Comparison of ENCODE assay signal across 15 cellular contexts in genomic region chr18:41974661-41975286, GRCh38. TPM values are rescaled to one million over a fixed set of nuclear protein-coding genes. Genes with fewer than 3 reads are reported as not detected.
DNase-seq lines count a peak whose midpoint lies in the region; ATAC-seq, FAIRE-seq and TF ChIP-seq lines count a peak whose summit lies in the region.
"Had no signal": no experiment of that assay in that cellular context is flagged by ENCODE, and none has a peak within 500 bp of the region (broad histone marks: within the 10 kb centered on the region; RNA-seq: fewer than 3 reads in every experiment).

No MANE protein-coding gene starts in this region.

- FAIRE-seq in kidney (lab: Jason Lieb, UNC), result no peak

- no peak for DNase-seq in activated naive CD4-positive, alpha-beta T cell treated with anti-CD3 and anti-CD28 coated beads, Interleukin-2, amount 10 ng/mL, durations not matched to agents 7 days and 5 days
- DNase-seq in activated naive CD4-positive, alpha-beta T cell treated with Interleukin-2 at 50 U/mL for 16 hours, result no peak
- DNase-seq in astrocyte of the hippocampus (ENCODE audit: low read depth, low spot score) (peak; percentile 36), DMS 273 treated with DMSO at 0.1 percent for 48 hours (lab: John Stamatoyannopoulos, UW) (no peak), breast epithelium (ENCODE audit: low spot score in 2 of 2) (no peak), kidney (no peak)
- DNase-seq in stimulated activated CD8-positive, alpha-beta memory T cell treated with anti-CD3 and anti-CD28 coated beads, Interleukin-4, amount 100 ng/mL, for 48 hours, result peak; percentile 40
- DNase-seq: activated gamma-delta T cell treated with Interleukin-2 at 50 U/mL for 16 hours, gastrocnemius medialis, HCEC 1CT, NCI-H1930, NCI-H748 treated with DMSO at 0.1 percent for 48 hours had no signal

- no peak overlapping the region for H3K4me3 ChIP-seq in breast epithelium
- H3K4me3 ChIP-seq in kidney (ENCODE audit: low read length in 2 of 2), result no peak overlapping the region
- H3K4me3 ChIP-seq: gastrocnemius medialis, suprapubic skin had no signal

- intact Hi-C loops in breast epithelium (cut with DNase I; ENCODE audit: low total_unique reads) (no loop called here), kidney (cut with DNase I) (no loop called here)

- H3K9me3 Mint-ChIP-seq in activated naive CD4-positive, alpha-beta T cell treated with anti-CD3 and anti-CD28 coated beads, Interleukin-2, amount 10 ng/mL, durations not matched to agents 7 days and 5 days, result no peaks in the 10 kb centered on the region
- H3K9me3 Mint-ChIP-seq: T-cell had no signal

- H3K36me3 ChIP-seq in breast epithelium (peaks cover 5% of the 10 kb centered on the region), kidney (ENCODE audit: control insufficient read depth in 1 of 2, insufficient read depth in 2 of 2, low read length in 2 of 2) (peaks cover 5% of the 10 kb centered on the region in 2 donors)

- H3K4me1 ChIP-seq in breast epithelium (no peaks in the 10 kb centered on the region), kidney (ENCODE audit: control insufficient read depth in 1 of 2, insufficient read depth in 1 of 2, low read depth in 1 of 2, low read length in 2 of 2) (peaks cover 3 to 15% of the 10 kb centered on the region in 2 donors)
- H3K4me1 ChIP-seq: gastrocnemius medialis, suprapubic skin had no signal

- peak overlapping the region; percentile 15 for H3K27ac Mint-ChIP-seq in activated naive CD4-positive, alpha-beta T cell treated with anti-CD3 and anti-CD28 coated beads, Interleukin-2, amount 10 ng/mL, durations not matched to agents 7 days and 5 days

- H3K4me1 Mint-ChIP-seq in activated naive CD4-positive, alpha-beta T cell treated with anti-CD3 and anti-CD28 coated beads, Interleukin-2, amount 10 ng/mL, durations not matched to agents 7 days and 5 days, result peaks cover 39% of the 10 kb centered on the region

- no peaks in the 10 kb centered on the region for H3K27me3 Mint-ChIP-seq in activated naive CD4-positive, alpha-beta T cell treated with anti-CD3 and anti-CD28 coated beads, Interleukin-2, amount 10 ng/mL, durations not matched to agents 7 days and 5 days
- H3K27me3 Mint-ChIP-seq: T-cell had no signal

- no peak overlapping the region for H3K4me3 Mint-ChIP-seq in activated naive CD4-positive, alpha-beta T cell treated with anti-CD3 and anti-CD28 coated beads, Interleukin-2, amount 10 ng/mL, durations not matched to agents 7 days and 5 days

- H3K9me3 ChIP-seq in breast epithelium (no peaks in the 10 kb centered on the region), kidney (ENCODE audit: control insufficient read depth in 1 of 2, low read length in 2 of 2) (no peaks in the 10 kb centered on the region)
- H3K9me3 ChIP-seq: gastrocnemius medialis, suprapubic skin had no signal

- H3K36me3 Mint-ChIP-seq in activated naive CD4-positive, alpha-beta T cell treated with anti-CD3 and anti-CD28 coated beads, Interleukin-2, amount 10 ng/mL, durations not matched to agents 7 days and 5 days, result peaks cover 33% of the 10 kb centered on the region

- TF ChIP-seq CTCF in breast epithelium (IDR thresholded peaks at IDR 0.05), result no peak
- no peak for TF ChIP-seq CTCF in kidney (IDR thresholded peaks at IDR 0.05; ENCODE audit: borderline replicate concordance, extremely low read depth, insufficient read depth)

- H3K27ac ChIP-seq in breast epithelium (no peak overlapping the region), kidney (ENCODE audit: low read depth in 2 of 2, low read length in 2 of 2) (no peak overlapping the region)
- H3K27ac ChIP-seq: gastrocnemius medialis, suprapubic skin had no signal

- no peak for TF ChIP-seq POLR2A in breast epithelium (IDR thresholded peaks at IDR 0.05)

- CTCF ChIA-PET in activated naive CD4-positive, alpha-beta T cell treated with anti-CD3 and anti-CD28 coated beads, Interleukin-2, amount 10 ng/mL, durations not matched to agents 7 days and 5 days (lab: Charles Lee), result no interaction called here

- no peak overlapping the region for H3K9ac ChIP-seq in kidney (ENCODE audit: low read length in 2 of 2)

- peak; percentile 39 for ATAC-seq in HG03139 (IDR thresholded peaks at IDR 0.05; ENCODE audit: unreplicated experiment)
- ATAC-seq: gastrocnemius medialis had no signal

- no peaks in the 10 kb centered on the region for H3K27me3 ChIP-seq in breast epithelium
- H3K27me3 ChIP-seq: gastrocnemius medialis, suprapubic skin had no signal

RNA-seq across cellular contexts. Expression of gene PIK3C3, which starts 19.7 kb away (rescaled TPM):
- total RNA-seq in breast epithelium, result 10 to 100 TPM; 33.4 to 70.4 (median 45.9) TPM
- total RNA-seq in kidney, result 70.7 TPM
- 31.4 TPM for polyA plus RNA-seq in kidney (ENCODE audit: insufficient read depth, low read depth, low replicate concordance)

Comparison
In these comparisons a context has a peak if more than half of its experiments do, and no peak if none do; other contexts are left out.
1. DNase-seq: peak in astrocyte of the hippocampus (single experiment) and stimulated activated CD8-positive, alpha-beta memory T cell treated with anti-CD3 and anti-CD28 coated beads, Interleukin-4, amount 100 ng/mL, for 48 hours (single experiment); none in activated naive CD4-positive, alpha-beta T cell treated with anti-CD3 and anti-CD28 coated beads, Interleukin-2, amount 10 ng/mL, durations not matched to agents 7 days and 5 days (single experiment), activated naive CD4-positive, alpha-beta T cell treated with Interleukin-2 at 50 U/mL for 16 hours (single experiment), DMS 273 treated with DMSO at 0.1 percent for 48 hours (single experiment), breast epithelium (0 of 2) and kidney (single experiment).